1 cellular context compared by ENCODE assay signal in the genomic region with DNA sequence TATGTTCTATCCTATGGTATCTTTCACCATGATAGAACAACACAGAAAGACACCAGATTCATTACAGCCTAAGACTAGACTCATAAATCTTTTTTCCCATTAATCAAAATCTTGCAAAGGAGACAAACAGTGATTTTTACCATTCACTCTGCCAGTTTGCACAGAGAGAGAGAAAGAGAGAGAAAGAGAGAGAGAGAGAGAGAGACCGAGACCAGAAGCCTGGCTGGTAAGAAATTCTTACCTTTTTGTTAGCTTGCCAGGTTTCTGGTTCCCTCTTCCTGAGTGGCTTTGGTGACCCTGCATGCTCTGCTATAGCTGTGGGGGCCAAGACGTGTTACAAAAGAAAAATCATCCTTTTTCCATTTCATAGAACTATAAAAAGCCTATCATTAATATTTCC.
TF ChIP-seq lines count a peak whose summit lies in the region.

No MANE protein-coding gene starts in this region.

TF ChIP-seq in GM23338, 12 proteins besides CTCF, POLR2A, EP300 and RAD21:
- TF ChIP-seq, protein P1, sequence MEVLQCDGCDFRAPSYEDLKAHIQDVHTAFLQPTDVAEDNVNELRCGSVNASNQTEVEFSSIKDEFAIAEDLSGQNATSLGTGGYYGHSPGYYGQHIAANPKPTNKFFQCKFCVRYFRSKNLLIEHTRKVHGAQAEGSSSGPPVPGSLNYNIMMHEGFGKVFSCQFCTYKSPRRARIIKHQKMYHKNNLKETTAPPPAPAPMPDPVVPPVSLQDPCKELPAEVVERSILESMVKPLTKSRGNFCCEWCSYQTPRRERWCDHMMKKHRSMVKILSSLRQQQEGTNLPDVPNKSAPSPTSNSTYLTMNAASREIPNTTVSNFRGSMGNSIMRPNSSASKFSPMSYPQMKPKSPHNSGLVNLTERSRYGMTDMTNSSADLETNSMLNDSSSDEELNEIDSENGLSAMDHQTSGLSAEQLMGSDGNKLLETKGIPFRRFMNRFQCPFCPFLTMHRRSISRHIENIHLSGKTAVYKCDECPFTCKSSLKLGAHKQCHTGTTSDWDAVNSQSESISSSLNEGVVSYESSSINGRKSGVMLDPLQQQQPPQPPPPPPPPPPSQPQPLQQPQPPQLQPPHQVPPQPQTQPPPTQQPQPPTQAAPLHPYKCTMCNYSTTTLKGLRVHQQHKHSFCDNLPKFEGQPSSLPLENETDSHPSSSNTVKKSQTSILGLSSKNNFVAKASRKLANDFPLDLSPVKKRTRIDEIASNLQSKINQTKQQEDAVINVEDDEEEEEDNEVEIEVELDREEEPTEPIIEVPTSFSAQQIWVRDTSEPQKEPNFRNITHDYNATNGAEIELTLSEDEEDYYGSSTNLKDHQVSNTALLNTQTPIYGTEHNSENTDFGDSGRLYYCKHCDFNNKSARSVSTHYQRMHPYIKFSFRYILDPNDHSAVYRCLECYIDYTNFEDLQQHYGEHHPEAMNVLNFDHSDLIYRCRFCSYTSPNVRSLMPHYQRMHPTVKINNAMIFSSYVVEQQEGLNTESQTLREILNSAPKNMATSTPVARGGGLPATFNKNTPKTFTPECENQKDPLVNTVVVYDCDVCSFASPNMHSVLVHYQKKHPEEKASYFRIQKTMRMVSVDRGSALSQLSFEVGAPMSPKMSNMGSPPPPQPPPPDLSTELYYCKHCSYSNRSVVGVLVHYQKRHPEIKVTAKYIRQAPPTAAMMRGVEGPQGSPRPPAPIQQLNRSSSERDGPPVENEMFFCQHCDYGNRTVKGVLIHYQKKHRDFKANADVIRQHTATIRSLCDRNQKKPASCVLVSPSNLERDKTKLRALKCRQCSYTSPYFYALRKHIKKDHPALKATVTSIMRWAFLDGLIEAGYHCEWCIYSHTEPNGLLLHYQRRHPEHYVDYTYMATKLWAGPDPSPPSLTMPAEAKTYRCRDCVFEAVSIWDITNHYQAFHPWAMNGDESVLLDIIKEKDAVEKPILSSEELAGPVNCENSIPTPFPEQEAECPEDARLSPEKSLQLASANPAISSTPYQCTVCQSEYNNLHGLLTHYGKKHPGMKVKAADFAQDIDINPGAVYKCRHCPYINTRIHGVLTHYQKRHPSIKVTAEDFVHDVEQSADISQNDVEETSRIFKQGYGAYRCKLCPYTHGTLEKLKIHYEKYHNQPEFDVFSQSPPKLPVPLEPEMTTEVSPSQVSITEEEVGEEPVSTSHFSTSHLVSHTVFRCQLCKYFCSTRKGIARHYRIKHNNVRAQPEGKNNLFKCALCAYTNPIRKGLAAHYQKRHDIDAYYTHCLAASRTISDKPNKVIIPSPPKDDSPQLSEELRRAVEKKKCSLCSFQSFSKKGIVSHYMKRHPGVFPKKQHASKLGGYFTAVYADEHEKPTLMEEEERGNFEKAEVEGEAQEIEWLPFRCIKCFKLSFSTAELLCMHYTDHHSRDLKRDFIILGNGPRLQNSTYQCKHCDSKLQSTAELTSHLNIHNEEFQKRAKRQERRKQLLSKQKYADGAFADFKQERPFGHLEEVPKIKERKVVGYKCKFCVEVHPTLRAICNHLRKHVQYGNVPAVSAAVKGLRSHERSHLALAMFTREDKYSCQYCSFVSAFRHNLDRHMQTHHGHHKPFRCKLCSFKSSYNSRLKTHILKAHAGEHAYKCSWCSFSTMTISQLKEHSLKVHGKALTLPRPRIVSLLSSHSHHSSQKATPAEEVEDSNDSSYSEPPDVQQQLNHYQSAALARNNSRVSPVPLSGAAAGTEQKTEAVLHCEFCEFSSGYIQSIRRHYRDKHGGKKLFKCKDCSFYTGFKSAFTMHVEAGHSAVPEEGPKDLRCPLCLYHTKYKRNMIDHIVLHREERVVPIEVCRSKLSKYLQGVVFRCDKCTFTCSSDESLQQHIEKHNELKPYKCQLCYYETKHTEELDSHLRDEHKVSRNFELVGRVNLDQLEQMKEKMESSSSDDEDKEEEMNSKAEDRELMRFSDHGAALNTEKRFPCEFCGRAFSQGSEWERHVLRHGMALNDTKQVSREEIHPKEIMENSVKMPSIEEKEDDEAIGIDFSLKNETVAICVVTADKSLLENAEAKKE (CRISPR knock-in tag; IDR thresholded peaks at IDR 0.05) = no peak
- no peak for TF ChIP-seq STAT1 (IDR thresholded peaks at IDR 0.05; ENCODE audit: unreplicated experiment)
- TF ChIP-seq EZH2phosphoT487 (IDR thresholded peaks at IDR 0.05; ENCODE audit: unreplicated experiment) = no peak
- TF ChIP-seq, protein P2, sequence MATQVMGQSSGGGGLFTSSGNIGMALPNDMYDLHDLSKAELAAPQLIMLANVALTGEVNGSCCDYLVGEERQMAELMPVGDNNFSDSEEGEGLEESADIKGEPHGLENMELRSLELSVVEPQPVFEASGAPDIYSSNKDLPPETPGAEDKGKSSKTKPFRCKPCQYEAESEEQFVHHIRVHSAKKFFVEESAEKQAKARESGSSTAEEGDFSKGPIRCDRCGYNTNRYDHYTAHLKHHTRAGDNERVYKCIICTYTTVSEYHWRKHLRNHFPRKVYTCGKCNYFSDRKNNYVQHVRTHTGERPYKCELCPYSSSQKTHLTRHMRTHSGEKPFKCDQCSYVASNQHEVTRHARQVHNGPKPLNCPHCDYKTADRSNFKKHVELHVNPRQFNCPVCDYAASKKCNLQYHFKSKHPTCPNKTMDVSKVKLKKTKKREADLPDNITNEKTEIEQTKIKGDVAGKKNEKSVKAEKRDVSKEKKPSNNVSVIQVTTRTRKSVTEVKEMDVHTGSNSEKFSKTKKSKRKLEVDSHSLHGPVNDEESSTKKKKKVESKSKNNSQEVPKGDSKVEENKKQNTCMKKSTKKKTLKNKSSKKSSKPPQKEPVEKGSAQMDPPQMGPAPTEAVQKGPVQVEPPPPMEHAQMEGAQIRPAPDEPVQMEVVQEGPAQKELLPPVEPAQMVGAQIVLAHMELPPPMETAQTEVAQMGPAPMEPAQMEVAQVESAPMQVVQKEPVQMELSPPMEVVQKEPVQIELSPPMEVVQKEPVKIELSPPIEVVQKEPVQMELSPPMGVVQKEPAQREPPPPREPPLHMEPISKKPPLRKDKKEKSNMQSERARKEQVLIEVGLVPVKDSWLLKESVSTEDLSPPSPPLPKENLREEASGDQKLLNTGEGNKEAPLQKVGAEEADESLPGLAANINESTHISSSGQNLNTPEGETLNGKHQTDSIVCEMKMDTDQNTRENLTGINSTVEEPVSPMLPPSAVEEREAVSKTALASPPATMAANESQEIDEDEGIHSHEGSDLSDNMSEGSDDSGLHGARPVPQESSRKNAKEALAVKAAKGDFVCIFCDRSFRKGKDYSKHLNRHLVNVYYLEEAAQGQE (IDR thresholded peaks at IDR 0.05; ENCODE audit: unreplicated experiment) = no peak
- no peak for TF ChIP-seq ZNF331 (CRISPR knock-in tag; IDR thresholded peaks at IDR 0.05; ENCODE audit: low read depth)
- TF ChIP-seq CREB1 (CRISPR knock-in tag; IDR thresholded peaks at IDR 0.05; ENCODE audit: low read depth) = no peak
- no peak for TF ChIP-seq ZNF114 (CRISPR knock-in tag; IDR thresholded peaks at IDR 0.05)
- no peak for TF ChIP-seq EZH2 (IDR thresholded peaks at IDR 0.05; ENCODE audit: low read depth, unreplicated experiment)
- TF ChIP-seq NANOG (IDR thresholded peaks at IDR 0.05; ENCODE audit: borderline replicate concordance) = no peak
- no peak for TF ChIP-seq JUNB (IDR thresholded peaks at IDR 0.05; ENCODE audit: unreplicated experiment)
- TF ChIP-seq POLR2AphosphoS5 (IDR thresholded peaks at IDR 0.05; ENCODE audit: low read depth) = no peak
- TF ChIP-seq, protein P3, sequence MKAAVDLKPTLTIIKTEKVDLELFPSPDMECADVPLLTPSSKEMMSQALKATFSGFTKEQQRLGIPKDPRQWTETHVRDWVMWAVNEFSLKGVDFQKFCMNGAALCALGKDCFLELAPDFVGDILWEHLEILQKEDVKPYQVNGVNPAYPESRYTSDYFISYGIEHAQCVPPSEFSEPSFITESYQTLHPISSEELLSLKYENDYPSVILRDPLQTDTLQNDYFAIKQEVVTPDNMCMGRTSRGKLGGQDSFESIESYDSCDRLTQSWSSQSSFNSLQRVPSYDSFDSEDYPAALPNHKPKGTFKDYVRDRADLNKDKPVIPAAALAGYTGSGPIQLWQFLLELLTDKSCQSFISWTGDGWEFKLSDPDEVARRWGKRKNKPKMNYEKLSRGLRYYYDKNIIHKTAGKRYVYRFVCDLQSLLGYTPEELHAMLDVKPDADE (IDR thresholded peaks at IDR 0.05) = no peak
